Comparison of ENCODE assay signal across 8 cellular contexts in genomic region chr6:22025468-22026159, GRCh38.
A peak's percentile ranks its signal among the peaks of the same experiment; 100 is the strongest.
DNase-seq lines count a peak whose midpoint lies in the region; ATAC-seq, FAIRE-seq and TF ChIP-seq lines count a peak whose summit lies in the region.

No MANE protein-coding gene starts in this region.

- H3K4me1 Mint-ChIP-seq in CD4-positive, alpha-beta T cell (ENCODE audit: low read depth) = peaks cover 54% of the 10 kb centered on the region

- H3K4me3 Mint-ChIP-seq in CD4-positive, alpha-beta T cell = peak overlapping the region; percentile 35

- H3K9me3 Mint-ChIP-seq in CD4-positive, alpha-beta T cell = peaks cover 2% of the 10 kb centered on the region

- intact Hi-C loops in CD4-positive, alpha-beta T cell (cut with DNase I, micrococcal nuclease) = loop anchor here in 1 of 2 experiments (5.0 kb wide), 1 partner anchor 37 kb away; no protein-coding TSS in a partner anchor

- no peak for TF ChIP-seq CTCF in CD4-positive, alpha-beta T cell (IDR thresholded peaks at IDR 0.05)

- H3K27me3 ChIP-seq in CD4-positive, alpha-beta T cell (ENCODE audit: control insufficient read depth, insufficient read depth, low read length) = no peaks in the 10 kb centered on the region

- H3K27me3 Mint-ChIP-seq in CD4-positive, alpha-beta T cell = no peaks in the 10 kb centered on the region

- H3K27ac ChIP-seq in CD4-positive, alpha-beta T cell (ENCODE audit: low read depth, low read length) = no peak overlapping the region

- CTCF ChIA-PET in CD4-positive, alpha-beta T cell (lab: Charles Lee) = no interaction called here

- DNase-seq in CD4-positive, alpha-beta T cell = no peak
- DNase-seq in GM19238 (ENCODE audit: insufficient read length, low spot score) (peak; percentile 9), SKM-1 treated with dmso at 0.1 percent for 144 hours (lab: John Stamatoyannopoulos, UW; ENCODE audit: unreplicated experiment) (peak; percentile 94), frontal cortex (ENCODE audit: low spot score in 2 of 2) (peak; percentile 6 to 17), pons (ENCODE audit: low spot score) (peak; percentile 76), DMS 273 treated with DMSO at 0.1 percent for 48 hours (lab: John Stamatoyannopoulos, UW) (no peak)
- DNase-seq in activated CD8-positive, alpha-beta memory T cell treated with anti-CD3 and anti-CD28 coated beads, Interleukin-2, amount 50 U/mL, for 48 hours = no peak

- H3K36me3 Mint-ChIP-seq in CD4-positive, alpha-beta T cell (ENCODE audit: low read depth) = no peaks in the 10 kb centered on the region

- H3K9me3 ChIP-seq in CD4-positive, alpha-beta T cell (ENCODE audit: control insufficient read depth, low read length) = no peaks in the 10 kb centered on the region

- peak; percentile 66 for ATAC-seq in CD4-positive, alpha-beta T cell (ENCODE audit: poor library complexity)
- ATAC-seq in HG03342 (IDR thresholded peaks at IDR 0.05; ENCODE audit: unreplicated experiment) = peak; percentile 66

- no peak for FAIRE-seq in frontal cortex (lab: Jason Lieb, UNC)

- H3K27ac Mint-ChIP-seq in CD4-positive, alpha-beta T cell = peak overlapping the region; percentile 69

- POLR2A ChIA-PET in CD4-positive, alpha-beta T cell (lab: Charles Lee) = no interaction called here

Comparison
In these comparisons a context has a peak if more than half of its experiments do, and no peak if none do; other contexts are left out.
1. DNase-seq: peak in GM19238 (single experiment), SKM-1 treated with dmso at 0.1 percent for 144 hours (single experiment), frontal cortex (2 of 2) and pons (single experiment); none in CD4-positive, alpha-beta T cell (0 of 10), DMS 273 treated with DMSO at 0.1 percent for 48 hours (single experiment) and activated CD8-positive, alpha-beta memory T cell treated with anti-CD3 and anti-CD28 coated beads, Interleukin-2, amount 50 U/mL, for 48 hours (single experiment).